In the genomic region with DNA sequence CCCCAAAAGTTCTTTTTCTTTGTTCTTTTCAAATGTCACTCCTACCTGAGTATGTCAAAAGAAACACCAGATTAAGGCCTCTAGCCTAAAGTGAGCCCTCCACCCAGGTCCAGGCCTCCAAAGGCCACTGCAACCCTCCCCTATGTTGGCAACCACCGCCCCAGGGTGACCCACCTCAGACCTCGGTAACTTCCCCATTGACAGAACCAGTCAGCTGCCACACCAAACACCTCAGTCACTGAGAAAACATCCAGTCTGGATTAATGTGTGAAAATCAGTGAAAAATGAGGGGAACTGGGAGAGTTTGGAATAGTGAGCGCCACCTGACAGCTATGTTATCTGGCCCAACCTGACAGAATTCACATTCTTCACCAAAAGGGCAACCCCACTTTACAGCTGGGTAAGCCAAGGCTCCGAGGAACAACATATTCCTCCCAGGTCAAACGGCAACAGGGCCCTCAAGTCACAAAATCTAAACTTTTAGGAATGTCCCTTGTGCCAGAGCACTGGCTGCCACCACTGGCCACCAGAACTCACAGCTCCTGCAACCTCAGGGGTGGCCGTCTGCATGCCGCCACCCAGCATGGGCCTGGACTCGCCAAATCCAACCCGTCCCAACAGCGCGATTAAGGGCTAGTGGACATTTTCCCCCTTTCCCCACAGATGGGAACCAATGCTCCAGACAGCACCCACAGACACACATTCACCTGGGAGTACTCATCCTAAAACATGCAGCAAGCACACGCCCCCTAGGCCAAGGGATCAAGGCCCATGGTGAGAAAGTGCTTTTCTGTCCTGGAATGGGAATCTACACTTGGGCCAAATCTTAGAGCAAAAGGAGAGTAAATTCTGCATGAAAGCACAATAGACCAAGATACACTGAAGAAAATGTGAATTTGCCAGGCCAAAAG, we compare ENCODE assay signal across 16 cellular contexts.
"Had no signal": no experiment of that assay in that cellular context is flagged by ENCODE, and none has a peak within 500 bp of the region (broad histone marks: within the 10 kb centered on the region; RNA-seq: fewer than 3 reads in every experiment).

No MANE protein-coding gene starts in this region.

- H3K9me3 Mint-ChIP-seq: activated naive CD4-positive, alpha-beta T cell treated with anti-CD3 and anti-CD28 coated beads, Interleukin-2, amount 50 U/mL, for 24 hours; immature natural killer cell; natural killer cell treated with Interleukin-12 subunit alpha and Interleukin-12 subunit beta and Interleukin-15 and Interleukin-18, amount 100 ng/mL, for 72 hours; stimulated activated naive CD8-positive, alpha-beta T cell treated with anti-CD3 and anti-CD28 coated beads, Interleukin-15, amount 100 ng/mL, for 72 hours; T-cell had no signal

- H3K27ac ChIP-seq: coronary artery, sigmoid colon had no signal

- H3K27me3 Mint-ChIP-seq: activated naive CD4-positive, alpha-beta T cell treated with anti-CD3 and anti-CD28 coated beads, Interleukin-2, amount 50 U/mL, for 24 hours; natural killer cell treated with Interleukin-12 subunit alpha and Interleukin-12 subunit beta and Interleukin-15 and Interleukin-18, amount 100 ng/mL, for 72 hours; stimulated activated naive CD8-positive, alpha-beta T cell treated with anti-CD3 and anti-CD28 coated beads, Interleukin-15, amount 100 ng/mL, for 72 hours; T-cell had no signal

- H3K9me3 ChIP-seq: sigmoid colon had no signal

- ATAC-seq: natural killer cell treated with Interleukin-12 subunit alpha and Interleukin-12 subunit beta and Interleukin-15 and Interleukin-18, amount 100 ng/mL, for 72 hours; stimulated activated naive CD8-positive, alpha-beta T cell treated with anti-CD3 and anti-CD28 coated beads, Interleukin-15, amount 100 ng/mL, for 72 hours; T-cell had no signal

- H3K4me3 Mint-ChIP-seq: activated naive CD4-positive, alpha-beta T cell treated with anti-CD3 and anti-CD28 coated beads, Interleukin-2, amount 50 U/mL, for 24 hours; natural killer cell treated with Interleukin-12 subunit alpha and Interleukin-12 subunit beta and Interleukin-15 and Interleukin-18, amount 100 ng/mL, for 72 hours; stimulated activated naive CD8-positive, alpha-beta T cell treated with anti-CD3 and anti-CD28 coated beads, Interleukin-15, amount 100 ng/mL, for 72 hours had no signal

- H3K36me3 ChIP-seq: sigmoid colon had no signal

- H3K27me3 ChIP-seq: sigmoid colon had no signal

- H3K4me3 ChIP-seq: coronary artery, sigmoid colon had no signal

- DNase-seq: activated CD4-positive, alpha-beta T cell treated with anti-CD3 and anti-CD28 coated beads for 1 hour; activated CD4-positive, alpha-beta T cell treated with anti-CD3 and anti-CD28 coated beads, Interleukin-2, amount 50 U/mL, for 4 hours; activated T-cell treated with anti-CD3 and anti-CD28 coated beads for 4 hours; effector CD4-positive, alpha-beta T cell; foreskin fibroblast; glutamatergic neuron; immature natural killer cell; mesendoderm; sigmoid colon; stimulated activated CD4-positive, alpha-beta T cell treated with anti-CD3 and anti-CD28 coated beads, Interleukin-1b, Interleukin-23, amount 100 ng/mL, for 48 hours; stimulated activated naive CD8-positive, alpha-beta T cell treated with anti-CD3 and anti-CD28 coated beads, Interleukin-15, amount 100 ng/mL, for 72 hours; T-cell; T1000 had no signal

- H3K36me3 Mint-ChIP-seq: activated naive CD4-positive, alpha-beta T cell treated with anti-CD3 and anti-CD28 coated beads, Interleukin-2, amount 50 U/mL, for 24 hours; natural killer cell treated with Interleukin-12 subunit alpha and Interleukin-12 subunit beta and Interleukin-15 and Interleukin-18, amount 100 ng/mL, for 72 hours; T-cell had no signal

- H3K27ac Mint-ChIP-seq: activated naive CD4-positive, alpha-beta T cell treated with anti-CD3 and anti-CD28 coated beads, Interleukin-2, amount 50 U/mL, for 24 hours; stimulated activated naive CD8-positive, alpha-beta T cell treated with anti-CD3 and anti-CD28 coated beads, Interleukin-15, amount 100 ng/mL, for 72 hours; T-cell had no signal
